ENCODE assay signal across 9 cellular contexts in the genomic region with DNA sequence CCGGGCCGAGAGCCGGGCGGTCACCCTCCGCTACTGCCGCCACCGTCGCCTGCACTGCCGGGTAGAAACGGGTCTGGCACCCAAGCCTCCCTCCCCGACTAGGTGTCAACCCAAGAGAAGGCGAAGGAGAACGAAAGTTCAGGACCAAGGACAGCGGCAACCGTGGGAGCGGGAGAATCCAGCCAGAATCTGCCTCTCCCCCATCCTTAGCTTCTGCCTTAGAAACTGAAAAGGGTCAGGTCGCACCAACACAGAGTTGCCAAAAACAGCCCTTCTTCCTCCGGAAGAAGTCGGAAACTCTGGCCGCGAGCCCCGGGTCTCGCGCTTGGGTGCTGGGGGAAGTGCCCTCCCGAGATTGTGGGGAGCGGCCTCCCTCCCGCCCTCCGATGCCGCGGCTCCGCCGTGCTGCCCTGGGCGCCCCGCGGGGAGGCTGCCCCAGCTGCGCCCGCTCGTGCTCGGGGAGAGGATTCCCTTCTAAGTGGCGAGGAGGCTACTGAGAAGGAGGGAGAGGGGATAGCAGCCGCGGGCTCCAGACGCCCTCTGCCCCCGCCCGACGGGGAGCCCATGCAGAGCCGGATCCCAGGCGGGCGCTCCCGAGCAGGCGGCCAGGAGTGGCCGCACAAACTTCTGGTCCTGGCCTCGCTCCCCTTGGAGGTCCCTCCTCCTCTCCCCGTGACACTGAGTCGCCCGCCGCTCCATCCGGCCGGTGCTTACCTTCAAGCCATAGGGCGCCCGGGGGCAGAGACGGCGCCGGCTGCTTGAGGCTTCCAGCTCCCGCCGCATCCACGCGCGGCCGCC. TPM values are rescaled to one million over a fixed set of nuclear protein-coding genes. Genes with fewer than 3 reads are reported as not detected.
DNase-seq lines count a peak whose midpoint lies in the region; ATAC-seq and TF ChIP-seq lines count a peak whose summit lies in the region.
"Had no signal": no experiment of that assay in that cellular context is flagged by ENCODE, and none has a peak within 500 bp of the region (broad histone marks: within the 10 kb centered on the region; RNA-seq: fewer than 3 reads in every experiment).

No MANE protein-coding gene starts in this region.

- no peak for TF ChIP-seq CTCF in osteocyte (IDR thresholded peaks at IDR 0.05)

- peak overlapping the region; percentile 34 for H3K4me3 Mint-ChIP-seq in osteocyte (ENCODE audit: unreplicated experiment)
- H3K4me3 Mint-ChIP-seq: central memory CD8-positive, alpha-beta T cell had no signal

- H3K36me3 Mint-ChIP-seq in osteocyte (ENCODE audit: unreplicated experiment) = no peaks in the 10 kb centered on the region

- peak; percentile 54 for DNase-seq in NCI-H2227 (lab: John Stamatoyannopoulos, UW; ENCODE audit: unreplicated experiment)
- DNase-seq in NCI-H2227 treated with DMSO at 0.1 percent for 48 hours (lab: John Stamatoyannopoulos, UW) = no peak
- peak; percentile 75 for DNase-seq in OCI-M1 (lab: John Stamatoyannopoulos, UW)
- peak; percentile 38 for DNase-seq in activated naive CD4-positive, alpha-beta T cell treated with Interleukin-2 at 50 U/mL for 16 hours
- DNase-seq in globus pallidus (ENCODE audit: low spot score) = peak; percentile 72
- DNase-seq in osteocyte (ENCODE audit: extremely low spot score, unreplicated experiment) = peak; percentile 95
- DNase-seq in ureter (ENCODE audit: low spot score) = peak; percentile 82

- no peak for ATAC-seq in HG02763 (IDR thresholded peaks at IDR 0.05; ENCODE audit: unreplicated experiment)

- peaks cover 47% of the 10 kb centered on the region for H3K27me3 Mint-ChIP-seq in osteocyte (ENCODE audit: unreplicated experiment)

- H3K9me3 Mint-ChIP-seq in osteocyte (ENCODE audit: unreplicated experiment) = no peaks in the 10 kb centered on the region
- H3K9me3 Mint-ChIP-seq: central memory CD8-positive, alpha-beta T cell had no signal

- H3K4me1 Mint-ChIP-seq in osteocyte (ENCODE audit: unreplicated experiment) = peaks cover 7% of the 10 kb centered on the region

- no peak overlapping the region for H3K27ac Mint-ChIP-seq in osteocyte (ENCODE audit: unreplicated experiment)

RNA-seq across cellular contexts. Expression of a gene that starts 0.6 kb away (rescaled TPM):
- total RNA-seq in osteocyte (not detected in 2 replicates), ureter (0.44 TPM)
